Comparison of ENCODE assay signal across 8 cellular contexts in genomic region chr17:19724501-19725420, GRCh38. TPM values are rescaled to one million over a fixed set of nuclear protein-coding genes. Genes with fewer than 3 reads are reported as not detected.
A peak's percentile ranks its signal among the peaks of the same experiment; 100 is the strongest.
DNase-seq lines count a peak whose midpoint lies in the region; ATAC-seq and TF ChIP-seq lines count a peak whose summit lies in the region.

No MANE protein-coding gene starts in this region.

- H3K27me3 Mint-ChIP-seq in activated CD4-positive, alpha-beta T cell treated with anti-CD3 and anti-CD28 coated beads, Interleukin-2, amount 10 ng/mL, durations not matched to agents 24 days and 14 days: peaks cover 12% of the 10 kb centered on the region
- H3K27me3 Mint-ChIP-seq in MCF 10A (ENCODE audit: insufficient read depth, unreplicated experiment): no peaks in the 10 kb centered on the region

- POLR2A ChIA-PET in MCF 10A (lab: Yijun Ruan, JAX): interaction anchor here (0.6 to 13.1 kb wide), 10 partner anchors 10 to 76 kb away, joined by 3 to 340 read pairs (median 4); partner anchors contain the start of genes ALDH3A1 and ALDH3A2

- H3K9me3 ChIP-seq in mucosa of descending colon: no peaks in the 10 kb centered on the region

- peaks cover 2% of the 10 kb centered on the region for H3K4me1 Mint-ChIP-seq in activated CD4-positive, alpha-beta T cell treated with anti-CD3 and anti-CD28 coated beads, Interleukin-2, amount 10 ng/mL, durations not matched to agents 24 days and 14 days
- peaks cover 52% of the 10 kb centered on the region for H3K4me1 Mint-ChIP-seq in MCF 10A (ENCODE audit: insufficient read depth, unreplicated experiment)

- H3K4me3 ChIP-seq in mucosa of descending colon: no peak overlapping the region

- H3K36me3 Mint-ChIP-seq in activated CD4-positive, alpha-beta T cell treated with anti-CD3 and anti-CD28 coated beads, Interleukin-2, amount 10 ng/mL, durations not matched to agents 24 days and 14 days (ENCODE audit: low read depth): no peaks in the 10 kb centered on the region
- H3K36me3 Mint-ChIP-seq in MCF 10A (ENCODE audit: insufficient read depth, unreplicated experiment): peaks cover 8% of the 10 kb centered on the region

- TF ChIP-seq CTCF in MCF 10A (IDR thresholded peaks at IDR 0.05; ENCODE audit: unreplicated experiment) (no peak), mucosa of descending colon (IDR thresholded peaks at IDR 0.05) (no peak)

- peak; percentile 76 for ATAC-seq in mucosa of descending colon
- ATAC-seq in GM18502 (IDR thresholded peaks at IDR 0.05; ENCODE audit: poor library complexity, unreplicated experiment): no peak
- ATAC-seq in HG03159 (IDR thresholded peaks at IDR 0.05; ENCODE audit: unreplicated experiment): no peak

- no peaks in the 10 kb centered on the region for H3K9me3 Mint-ChIP-seq in activated CD4-positive, alpha-beta T cell treated with anti-CD3 and anti-CD28 coated beads, Interleukin-2, amount 10 ng/mL, durations not matched to agents 24 days and 14 days
- H3K9me3 Mint-ChIP-seq in MCF 10A (ENCODE audit: unreplicated experiment): no peaks in the 10 kb centered on the region

- no TSS peak for BruUV-seq in MCF 10A (replicated peaks; lab: Mats Ljungman, UMichigan)

- CTCF ChIA-PET in MCF 10A (lab: Yijun Ruan, JAX): interaction anchor here (0.7 to 1.6 kb wide), 4 partner anchors 31 to 211 kb away, joined by 3 to 4 read pairs (median 3); no protein-coding TSS in a partner anchor

- intact Hi-C loops in activated CD4-positive, alpha-beta T cell treated with anti-CD3 and anti-CD28 coated beads, Interleukin-2, amount 10 ng/mL, durations not matched to agents 24 days and 14 days (cut with micrococcal nuclease): no loop called here
- intact Hi-C loops in MCF 10A (cut with micrococcal nuclease): loop anchor here (5.0 kb wide), 1 partner anchor 77 kb away; the partner anchor contains the start of gene ALDH3A2
- intact Hi-C loops in mucosa of descending colon (cut with DNase I, micrococcal nuclease): no loop called here

- peaks cover 34% of the 10 kb centered on the region for H3K4me1 ChIP-seq in mucosa of descending colon (ENCODE audit: low read depth)

- H3K36me3 ChIP-seq in mucosa of descending colon (ENCODE audit: low read depth): no peaks in the 10 kb centered on the region

- no peak overlapping the region for H3K4me3 Mint-ChIP-seq in activated CD4-positive, alpha-beta T cell treated with anti-CD3 and anti-CD28 coated beads, Interleukin-2, amount 10 ng/mL, durations not matched to agents 24 days and 14 days
- peak overlapping the region; percentile 57 for H3K4me3 Mint-ChIP-seq in MCF 10A (ENCODE audit: unreplicated experiment)

- peak; percentile 26 for DNase-seq in activated CD4-positive, alpha-beta T cell treated with anti-CD3 and anti-CD28 coated beads for 1 hour
- DNase-seq in activated CD4-positive, alpha-beta T cell treated with anti-CD3 and anti-CD28 coated beads, Interleukin-2, amount 10 ng/mL, durations not matched to agents 24 days and 14 days: no peak
- peak; percentile 91 for DNase-seq in MCF 10A (ENCODE audit: unreplicated experiment)
- peak; percentile 81 to 87 (median 86) for DNase-seq in mucosa of descending colon
- peak; percentile 42 for DNase-seq in stimulated activated CD8-positive, alpha-beta memory T cell treated with anti-CD3 and anti-CD28 coated beads, Interleukin-4, amount 100 ng/mL, for 24 hours (ENCODE audit: low read depth)
- DNase-seq in NK-92 treated with Interleukin-12 subunit alpha and Interleukin-12 subunit beta, amount 100 ng/mL, for 24 hours (lab: John Stamatoyannopoulos, UW): no peak

- H3K27ac Mint-ChIP-seq in activated CD4-positive, alpha-beta T cell treated with anti-CD3 and anti-CD28 coated beads, Interleukin-2, amount 10 ng/mL, durations not matched to agents 24 days and 14 days: no peak overlapping the region
- H3K27ac Mint-ChIP-seq in MCF 10A (ENCODE audit: low read depth, unreplicated experiment): peak overlapping the region; percentile 88

RNA-seq across cellular contexts. Expression of gene SLC47A2, which starts 8.4 kb away (rescaled TPM):
- total RNA-seq in activated CD4-positive, alpha-beta T cell treated with anti-CD3 and anti-CD28 coated beads, Interleukin-2, amount 10 ng/mL, durations not matched to agents 24 days and 14 days: not detected in 2 replicates
- 0.32 and 0.54 TPM in 2 replicates for total RNA-seq in MCF 10A (2022)
- total RNA-seq in mucosa of descending colon: under 1 TPM; 0.28 to 0.65 (median 0.38) TPM

RNA-seq across cellular contexts. Expression of gene ALDH3A1, which starts 23.3 kb away (rescaled TPM):
- not detected in 2 replicates for total RNA-seq in activated CD4-positive, alpha-beta T cell treated with anti-CD3 and anti-CD28 coated beads, Interleukin-2, amount 10 ng/mL, durations not matched to agents 24 days and 14 days
- 4.9 and 13.4 TPM in 2 replicates for total RNA-seq in MCF 10A (2022)
- total RNA-seq in mucosa of descending colon: 1 to 10 TPM in 2 of 3 donors, under 1 TPM in 1; 0.60 to 5.9 (median 3.1) TPM

Comparison
In these comparisons a context has a peak if more than half of its experiments do, and no peak if none do; other contexts are left out.
1. DNase-seq: peak in activated CD4-positive, alpha-beta T cell treated with anti-CD3 and anti-CD28 coated beads for 1 hour (single experiment), MCF 10A (single experiment), mucosa of descending colon (3 of 3) and stimulated activated CD8-positive, alpha-beta memory T cell treated with anti-CD3 and anti-CD28 coated beads, Interleukin-4, amount 100 ng/mL, for 24 hours (single experiment); none in activated CD4-positive, alpha-beta T cell treated with anti-CD3 and anti-CD28 coated beads, Interleukin-2, amount 10 ng/mL, durations not matched to agents 24 days and 14 days (single experiment) and NK-92 treated with Interleukin-12 subunit alpha and Interleukin-12 subunit beta, amount 100 ng/mL, for 24 hours (single experiment).